Comparison of ENCODE assay signal across 1 cellular context in genomic region chr1:109739738-109740614, GRCh38.
TF ChIP-seq lines count a peak whose summit lies in the region.

No MANE protein-coding gene starts in this region.

TF ChIP-seq in HepG2, 621 proteins besides CTCF, POLR2A, EP300 and RAD21 (continued from another document and continues in another):
- TF ChIP-seq ZGPAT (CRISPR knock-in tag; IDR thresholded peaks at IDR 0.05) = peak; percentile 74
- no peak for TF ChIP-seq NFE2L1 (CRISPR knock-in tag; IDR thresholded peaks at IDR 0.05; ENCODE audit: borderline replicate concordance)
- TF ChIP-seq ZNF30 (CRISPR knock-in tag; IDR thresholded peaks at IDR 0.05) = no peak
- no peak; the same call in 1 of the 2 replicates for TF ChIP-seq ZFP36L2 (CRISPR knock-in tag; IDR thresholded peaks at IDR 0.05)
- TF ChIP-seq GFI1 (CRISPR knock-in tag; IDR thresholded peaks at IDR 0.05; ENCODE audit: borderline replicate concordance) = no peak
- peak; percentile 92; the same call in 1 of the 2 replicates for TF ChIP-seq ZNF83 (CRISPR knock-in tag; IDR thresholded peaks at IDR 0.05; ENCODE audit: borderline replicate concordance)
- TF ChIP-seq ZNF761 (CRISPR knock-in tag; conservative IDR thresholded peaks at IDR 0.05) = no peak
- TF ChIP-seq ZNF775 (CRISPR knock-in tag; IDR thresholded peaks at IDR 0.05; ENCODE audit: borderline replicate concordance) = no peak
- TF ChIP-seq ZNF782 (CRISPR knock-in tag; IDR thresholded peaks at IDR 0.05; ENCODE audit: borderline replicate concordance) = no peak
- TF ChIP-seq GLI4 (CRISPR knock-in tag; IDR thresholded peaks at IDR 0.05; ENCODE audit: borderline replicate concordance) = no peak
- TF ChIP-seq TIGD3 (CRISPR knock-in tag; IDR thresholded peaks at IDR 0.05; ENCODE audit: borderline replicate concordance) = no peak
- TF ChIP-seq SOX13 (IDR thresholded peaks at IDR 0.05) = no peak
- peak in 1 of 2 experiments; percentile 25; a peak in 1 of 4 replicates for TF ChIP-seq SOX13 (CRISPR knock-in tag; conservative IDR thresholded peaks at IDR 0.05 in 1 of 2, IDR thresholded peaks at IDR 0.05 in 1 of 2)
- no peak for TF ChIP-seq ZNF260 (CRISPR knock-in tag; IDR thresholded peaks at IDR 0.05; ENCODE audit: borderline replicate concordance, low read depth)
- TF ChIP-seq ZNF572 (CRISPR knock-in tag; IDR thresholded peaks at IDR 0.05) = no peak
- TF ChIP-seq ZNF460 (CRISPR knock-in tag; IDR thresholded peaks at IDR 0.05; ENCODE audit: borderline replicate concordance) = no peak
- TF ChIP-seq DNMT3B (CRISPR knock-in tag; conservative IDR thresholded peaks at IDR 0.05) = no peak; the same call in 1 of the 2 replicates
- TF ChIP-seq SRF (IDR thresholded peaks at IDR 0.05; ENCODE audit: low read depth, low read length) = no peak
- TF ChIP-seq POLR2AphosphoS5 (IDR thresholded peaks at IDR 0.05; ENCODE audit: low read depth, low read length) = peak; percentile 97
- TF ChIP-seq ZNF674 (CRISPR knock-in tag; IDR thresholded peaks at IDR 0.05; ENCODE audit: low read depth) = no peak
- TF ChIP-seq CEBPG (CRISPR knock-in tag; IDR thresholded peaks at IDR 0.05) = no peak
- no peak for TF ChIP-seq THAP8 (CRISPR knock-in tag; IDR thresholded peaks at IDR 0.05; ENCODE audit: borderline replicate concordance)
- no peak for TF ChIP-seq NR1H2 (CRISPR knock-in tag; IDR thresholded peaks at IDR 0.05; ENCODE audit: borderline replicate concordance, low read depth)
- TF ChIP-seq YY1 (IDR thresholded peaks at IDR 0.05; ENCODE audit: insufficient read depth, insufficient replicate concordance, low read depth, low read length) = peak; percentile 60
- TF ChIP-seq SMARCE1 (IDR thresholded peaks at IDR 0.05; ENCODE audit: borderline replicate concordance) = no peak
- TF ChIP-seq ZNF383 (CRISPR knock-in tag; IDR thresholded peaks at IDR 0.05; ENCODE audit: borderline replicate concordance) = no peak
- no peak for TF ChIP-seq ZNF513 (CRISPR knock-in tag; conservative IDR thresholded peaks at IDR 0.05)
- TF ChIP-seq ZNF101 (CRISPR knock-in tag; IDR thresholded peaks at IDR 0.05; ENCODE audit: borderline replicate concordance, low read depth) = no peak
- no peak; a peak in 1 of 4 replicates for TF ChIP-seq REST (IDR thresholded peaks at IDR 0.05; ENCODE audit: borderline replicate concordance in 1 of 2, low read depth in 1 of 2, low read length in 2 of 2)
- no peak for TF ChIP-seq TEAD2 (CRISPR knock-in tag; IDR thresholded peaks at IDR 0.05)
- no peak for TF ChIP-seq SRSF1 (optimal IDR thresholded peaks at IDR 0.05; ENCODE audit: low read depth, low read length)
- peak; percentile 69; the same call in 1 of the 2 replicates for TF ChIP-seq SMAD3 (CRISPR knock-in tag; IDR thresholded peaks at IDR 0.05)
- no peak for TF ChIP-seq ZFP82 (CRISPR knock-in tag; IDR thresholded peaks at IDR 0.05; ENCODE audit: borderline replicate concordance)
- TF ChIP-seq CCDC6 (CRISPR knock-in tag; IDR thresholded peaks at IDR 0.05) = no peak
- no peak for TF ChIP-seq RFXANK (CRISPR knock-in tag; IDR thresholded peaks at IDR 0.05)
- no peak; the same call in 1 of the 2 replicates for TF ChIP-seq ZNF225 (CRISPR knock-in tag; IDR thresholded peaks at IDR 0.05)
- peak; percentile 63; the same call in 1 of the 2 replicates for TF ChIP-seq GABPB1 (CRISPR knock-in tag; IDR thresholded peaks at IDR 0.05)
- TF ChIP-seq AHDC1 (CRISPR knock-in tag; IDR thresholded peaks at IDR 0.05; ENCODE audit: borderline replicate concordance) = 0 out of 2 replicates have a peak, but pooled peaks have one; percentile 40
- TF ChIP-seq STAT5B (CRISPR knock-in tag; IDR thresholded peaks at IDR 0.05) = no peak
- no peak for TF ChIP-seq ZBTB49 (CRISPR knock-in tag; IDR thresholded peaks at IDR 0.05; ENCODE audit: borderline replicate concordance)
- no peak for TF ChIP-seq CSRNP2 (CRISPR knock-in tag; conservative IDR thresholded peaks at IDR 0.05; ENCODE audit: low read depth)
- no peak for TF ChIP-seq PRMT3 (CRISPR knock-in tag; IDR thresholded peaks at IDR 0.05; ENCODE audit: borderline replicate concordance, low read depth)
- no peak for TF ChIP-seq ZNF724P (CRISPR knock-in tag; IDR thresholded peaks at IDR 0.05; ENCODE audit: borderline replicate concordance)
- TF ChIP-seq ZNF512 (CRISPR knock-in tag; IDR thresholded peaks at IDR 0.05) = no peak
